In genomic region chr1:46203738-46204405, GRCh38 we compare ENCODE assay signal across 9 cellular contexts. TPM values are rescaled to one million over a fixed set of nuclear protein-coding genes. Genes with fewer than 3 reads are reported as not detected.
DNase-seq lines count a peak whose midpoint lies in the region; ATAC-seq lines count a peak whose summit lies in the region.
"Had no signal": no experiment of that assay in that cellular context is flagged by ENCODE, and none has a peak within 500 bp of the region (broad histone marks: within the 10 kb centered on the region; RNA-seq: fewer than 3 reads in every experiment).

No MANE protein-coding gene starts in this region.

- no peak overlapping the region for H3K27ac Mint-ChIP-seq in activated naive CD8-positive, alpha-beta T cell

- no peaks in the 10 kb centered on the region for H3K9me3 Mint-ChIP-seq in activated naive CD8-positive, alpha-beta T cell (ENCODE audit: low read depth)

- no peaks in the 10 kb centered on the region for H3K27me3 Mint-ChIP-seq in activated naive CD8-positive, alpha-beta T cell

- H3K4me3 Mint-ChIP-seq in activated naive CD8-positive, alpha-beta T cell, result peak overlapping the region; percentile 57

- peak; percentile 28 for ATAC-seq in left ventricle myocardium superior
- ATAC-seq in sciatic nerve, result peak; percentile 33
- ATAC-seq in GM21423 (IDR thresholded peaks at IDR 0.05; ENCODE audit: unreplicated experiment), result no peak

- no peaks in the 10 kb centered on the region for H3K36me3 Mint-ChIP-seq in activated naive CD8-positive, alpha-beta T cell

- H3K4me1 Mint-ChIP-seq in activated naive CD8-positive, alpha-beta T cell (ENCODE audit: low read depth), result peaks cover 23% of the 10 kb centered on the region

- DNase-seq in ELF-1 (ENCODE audit: low read depth, low spot score) (peak; percentile 33), left ventricle myocardium superior (no peak), sciatic nerve (ENCODE audit: low spot score) (no peak), hepatic stellate cell (ENCODE audit: low spot score) (no peak), activated gamma-delta T cell treated with Interleukin-2 at 50 U/mL for 16 hours (no peak)
- no peak for DNase-seq in activated effector memory CD4-positive, alpha-beta T cell treated with anti-CD3 and anti-CD28 coated beads, Interleukin-2, amount 50 U/mL, for 16 hours

- intact Hi-C loops in left ventricle myocardium superior (cut with micrococcal nuclease), result no loop called here
- intact Hi-C loops in sciatic nerve (cut with DNase I), result no loop called here

RNA-seq across cellular contexts. Expression of gene LURAP1, which starts 0.7 kb away (rescaled TPM):
- total RNA-seq in left ventricle myocardium superior, result 7.6 TPM
- total RNA-seq in sciatic nerve, result 16.1 TPM

RNA-seq across cellular contexts. Expression of gene POMGNT1, which starts 5.6 kb away (rescaled TPM):
- total RNA-seq in left ventricle myocardium superior (137 TPM), sciatic nerve (87.2 TPM)

RNA-seq across cellular contexts. Expression of gene P3R3URF, which starts 27.6 kb away (rescaled TPM):
- total RNA-seq in left ventricle myocardium superior, result not detected
- total RNA-seq in sciatic nerve, result not detected
- total RNA-seq: left cardiac atrium had no signal

RNA-seq across cellular contexts. Expression of gene TSPAN1, which starts 29.0 kb away (rescaled TPM):
- total RNA-seq in left ventricle myocardium superior, result 0.72 TPM
- 4.2 TPM for total RNA-seq in sciatic nerve

RNA-seq across cellular contexts. Expression of gene RAD54L, which starts 43.7 kb away (rescaled TPM):
- total RNA-seq in left ventricle myocardium superior (0.97 TPM), sciatic nerve (1.8 TPM)
